19 cellular contexts compared by ENCODE assay signal in the genomic region with DNA sequence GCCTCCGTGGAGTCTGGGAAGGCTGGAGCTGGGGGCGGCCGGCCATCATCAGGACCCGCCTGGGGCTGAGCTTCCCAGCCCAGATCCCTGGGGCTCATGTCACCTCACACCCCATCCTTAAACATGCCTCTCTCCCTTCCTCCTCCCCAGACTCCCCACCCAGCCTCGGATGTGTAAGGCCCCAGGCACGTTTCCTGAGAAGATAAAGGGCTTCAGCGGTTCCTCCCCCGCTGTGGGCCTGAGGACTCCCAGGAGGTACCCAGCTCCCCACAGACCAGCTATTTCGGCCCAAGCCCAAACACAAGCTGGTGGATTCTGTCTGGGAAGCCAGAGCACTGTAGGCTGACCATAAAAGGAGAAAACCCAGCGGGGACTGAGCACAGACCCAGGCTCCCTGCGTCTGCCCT. TPM values are rescaled to one million over a fixed set of nuclear protein-coding genes. Genes with fewer than 3 reads are reported as not detected.
DNase-seq lines count a peak whose midpoint lies in the region; ATAC-seq and TF ChIP-seq lines count a peak whose summit lies in the region.
"Had no signal": no experiment of that assay in that cellular context is flagged by ENCODE, and none has a peak within 500 bp of the region (broad histone marks: within the 10 kb centered on the region; RNA-seq: fewer than 3 reads in every experiment).

No MANE protein-coding gene starts in this region.

- no peak overlapping the region for H4K5ac ChIP-seq in H9 (ENCODE audit: insufficient read length, low read depth, low read length)

- peaks cover 0 to 30% of the 10 kb centered on the region in 2 donors for H3K36me3 ChIP-seq in gastroesophageal sphincter
- H3K36me3 ChIP-seq in rectal smooth muscle tissue (ENCODE audit: control insufficient read depth, insufficient read depth, low read length), result no peaks in the 10 kb centered on the region

- H3K23me2 ChIP-seq in H9 (ENCODE audit: insufficient read length, low read depth, low read length, poor library complexity, severe bottlenecking), result no peaks in the 10 kb centered on the region

- no peak overlapping the region for H3K4ac ChIP-seq in H9 (ENCODE audit: low read depth, low read length)

- H3K27ac Mint-ChIP-seq in H9, result no peak overlapping the region
- no peak overlapping the region for H3K27ac Mint-ChIP-seq in T-helper 2 cell treated with Interferon-gamma antibody and Interleukin-4, amounts not matched to agents 5 μg/mL and 100 μg/mL, for 36 hours
- H3K27ac Mint-ChIP-seq: activated B cell treated with CpG ODN at 0.5 μM for 24 hours, B cell, immature natural killer cell, progenitor cell of endocrine pancreas, type B pancreatic cell had no signal

- ATAC-seq in gastroesophageal sphincter (peak; percentile 53), GM21723 (IDR thresholded peaks at IDR 0.05; ENCODE audit: unreplicated experiment) (no peak), GM18505 (IDR thresholded peaks at IDR 0.05; ENCODE audit: unreplicated experiment) (no peak)
- ATAC-seq: activated naive CD4-positive, alpha-beta T cell treated with anti-CD3 and anti-CD28 coated beads, Interleukin-2, amount 50 U/mL, for 72 hours; PC-3 had no signal

- no CpG with 5 or more reads among the region's 11 CpGs for WGBS in H9 (ENCODE audit: extremely low coverage, insufficient read length, low lambda C conversion rate)
- WGBS in gastroesophageal sphincter (ENCODE audit: low coverage in 1 of 2), 2 donors, result no CpG with 5 or more reads among the region's 11 CpGs

- H3K4me3 ChIP-seq in gastroesophageal sphincter (peak overlapping the region in 1 of 2 donors; percentile 5), rectal smooth muscle tissue (ENCODE audit: low read length) (no peak overlapping the region)
- H3K4me3 ChIP-seq: GM12878 had no signal

- no peak overlapping the region for H2AK5ac ChIP-seq in H9 (ENCODE audit: insufficient read length, low read length)

- H3K18ac ChIP-seq in H9 (ENCODE audit: insufficient read length, low read depth, low read length), result no peak overlapping the region

- no peaks in the 10 kb centered on the region for H3K4me1 ChIP-seq in H9 (ENCODE audit: insufficient read depth, low read length)
- H3K4me1 ChIP-seq in gastroesophageal sphincter, result peaks cover 14 to 98% (median 26%) of the 10 kb centered on the region in 3 donors
- peaks cover 44% of the 10 kb centered on the region for H3K4me1 ChIP-seq in rectal smooth muscle tissue (ENCODE audit: control insufficient read depth, insufficient read depth, low read length)

- H3K27me3 Mint-ChIP-seq in H9 (ENCODE audit: low read depth), result no peaks in the 10 kb centered on the region
- H3K27me3 Mint-ChIP-seq in T-helper 2 cell treated with Interferon-gamma antibody and Interleukin-4, amounts not matched to agents 5 μg/mL and 100 μg/mL, for 36 hours (ENCODE audit: low read depth), result peaks cover 7% of the 10 kb centered on the region

- no peaks in the 10 kb centered on the region for H4K20me1 ChIP-seq in H9 (ENCODE audit: control insufficient read depth, insufficient read depth, insufficient read length)

- H3K27ac ChIP-seq in H9 (ENCODE audit: insufficient read length, low read depth, low read length) (no peak overlapping the region), gastroesophageal sphincter (peak overlapping the region; percentile 36 to 92 (median 86)), rectal smooth muscle tissue (ENCODE audit: low read depth, low read length) (peak overlapping the region; percentile 85)

- H3K9me3 ChIP-seq in H9 (ENCODE audit: control insufficient read depth, low read depth, low read length), result no peaks in the 10 kb centered on the region
- H3K9me3 ChIP-seq in gastroesophageal sphincter, result no peaks in the 10 kb centered on the region

- H2BK5ac ChIP-seq in H9 (ENCODE audit: insufficient read length, low read length), result no peak overlapping the region

- H3K4me1 Mint-ChIP-seq in H9, result peaks cover 15 to 22% of the 10 kb centered on the region in 2 experiments
- no peaks in the 10 kb centered on the region for H3K4me1 Mint-ChIP-seq in T-helper 2 cell treated with Interferon-gamma antibody and Interleukin-4, amounts not matched to agents 5 μg/mL and 100 μg/mL, for 36 hours (ENCODE audit: low read depth)
- H3K4me1 Mint-ChIP-seq: activated B cell treated with CpG ODN at 0.5 μM for 24 hours, B cell, immature natural killer cell had no signal

- no peak overlapping the region for H4K91ac ChIP-seq in H9 (ENCODE audit: insufficient read length, low read depth, low read length)

- H3K9ac ChIP-seq in H9 (ENCODE audit: extremely low read depth, insufficient read length, low read length), result no peak overlapping the region
- H3K9ac ChIP-seq in rectal smooth muscle tissue (ENCODE audit: low read length), result no peak overlapping the region

- H2BK12ac ChIP-seq in H9 (ENCODE audit: insufficient read length, low read depth, low read length), result no peak overlapping the region

- H3K27me3 ChIP-seq in H9 (ENCODE audit: insufficient read depth, low read length) (no peaks in the 10 kb centered on the region), gastroesophageal sphincter (no peaks in the 10 kb centered on the region), rectal smooth muscle tissue (ENCODE audit: control insufficient read depth, insufficient read depth, low read length) (no peaks in the 10 kb centered on the region)

- no peak overlapping the region for H2AFZ ChIP-seq in H9 (ENCODE audit: low read length)

- DNase-seq in H9, result peak; percentile 35
- DNase-seq in amniotic epithelial cell (ENCODE audit: low read depth), result peak; percentile 53
- DNase-seq in T-helper 2 cell treated with Interferon-gamma antibody and Interleukin-4, amounts not matched to agents 5 μg/mL and 100 μg/mL, for 36 hours (ENCODE audit: low spot score), result no peak
- no peak for DNase-seq in NCI-H1048 (lab: John Stamatoyannopoulos, UW)
- DNase-seq: activated B cell treated with CpG ODN at 0.5 μM for 24 hours, immature natural killer cell, KG1, midbrain, NCI-H510A, PC-3 had no signal

- H3K56ac ChIP-seq in H9 (ENCODE audit: insufficient read length, low read depth, low read length), result no peak overlapping the region

- H4K8ac ChIP-seq in H9 (replicated peaks; ENCODE audit: insufficient read length, low read depth, low read length), result no peak overlapping the region

- peak in 1 of 2 donors; percentile 10 for TF ChIP-seq POLR2A in gastroesophageal sphincter (IDR thresholded peaks at IDR 0.05)
- no peak for TF ChIP-seq POLR2A in GM18505 (IDR thresholded peaks at IDR 0.05; ENCODE audit: borderline replicate concordance, extremely low read depth, insufficient read depth, insufficient read length)

- no peak overlapping the region for H2BK120ac ChIP-seq in H9 (ENCODE audit: low read depth, low read length, poor library complexity, severe bottlenecking)

- no peaks in the 10 kb centered on the region for H3K79me1 ChIP-seq in H9 (ENCODE audit: insufficient read depth, low read depth, low read length, poor library complexity, severe bottlenecking)

- H3K79me2 ChIP-seq in H9 (ENCODE audit: insufficient read depth, low read length), result no peaks in the 10 kb centered on the region

- H3K9me3 Mint-ChIP-seq in H9, result no peaks in the 10 kb centered on the region; a peak in 2 of 5 replicates
- H3K9me3 Mint-ChIP-seq in T-helper 2 cell treated with Interferon-gamma antibody and Interleukin-4, amounts not matched to agents 5 μg/mL and 100 μg/mL, for 36 hours, result no peaks in the 10 kb centered on the region
- H3K9me3 Mint-ChIP-seq: activated naive CD4-positive, alpha-beta T cell treated with anti-CD3 and anti-CD28 coated beads, Interleukin-2, amount 50 U/mL, for 72 hours; immature natural killer cell; type B pancreatic cell had no signal

- TF ChIP-seq CTCF in H9 (conservative IDR thresholded peaks at IDR 0.05), result no peak
- TF ChIP-seq CTCF in gastroesophageal sphincter (IDR thresholded peaks at IDR 0.05), result no peak

- no peak overlapping the region for H3K4me2 ChIP-seq in H9 (ENCODE audit: insufficient read depth, insufficient read length, low read length)

- TF ChIP-seq EP300 in gastroesophageal sphincter (IDR thresholded peaks at IDR 0.05), result no peak

- no peak overlapping the region for H2BK15ac ChIP-seq in H9 (ENCODE audit: low read depth, low read length)

- H3T11ph ChIP-seq in H9 (ENCODE audit: low read length), result no peak overlapping the region

- no peak overlapping the region for H3K23ac ChIP-seq in H9 (ENCODE audit: insufficient read length, low read depth, low read length)

- peak overlapping the region; percentile 16; the same call in 1 of the 2 replicates for H3K14ac ChIP-seq in H9 (ENCODE audit: insufficient read depth, low read length)

- H2BK20ac ChIP-seq in H9 (ENCODE audit: low read depth, low read length, poor library complexity, severe bottlenecking), result no peak overlapping the region

- H3K36me3 Mint-ChIP-seq in H9 (ENCODE audit: insufficient read depth in 1 of 3, low read depth in 3 of 3), result no peaks in the 10 kb centered on the region
- no peaks in the 10 kb centered on the region for H3K36me3 Mint-ChIP-seq in T-helper 2 cell treated with Interferon-gamma antibody and Interleukin-4, amounts not matched to agents 5 μg/mL and 100 μg/mL, for 36 hours (ENCODE audit: low read depth)
- H3K36me3 Mint-ChIP-seq: activated naive CD4-positive, alpha-beta T cell treated with anti-CD3 and anti-CD28 coated beads, Interleukin-2, amount 50 U/mL, for 72 hours; immature natural killer cell; type B pancreatic cell had no signal

- no peak overlapping the region for H3K4me3 Mint-ChIP-seq in H9
- H3K4me3 Mint-ChIP-seq in T-helper 2 cell treated with Interferon-gamma antibody and Interleukin-4, amounts not matched to agents 5 μg/mL and 100 μg/mL, for 36 hours, result no peak overlapping the region
- H3K4me3 Mint-ChIP-seq: activated B cell treated with CpG ODN at 0.5 μM for 24 hours, B cell, immature natural killer cell, type B pancreatic cell had no signal

RNA-seq across cellular contexts. Expression of gene MYH11, which starts 49.2 kb away (rescaled TPM):
- 0.42 and 0.88 TPM in 2 replicates for total RNA-seq in H9 (2021)
- total RNA-seq in gastroesophageal sphincter, result over 10,000 TPM in 3 of 4 donors, 1,000 to 10,000 TPM in 1; 7,231 to 23,237 (median 11,307) TPM
- total RNA-seq: PC-3 had no signal

Comparison
In these comparisons a context has a peak if more than half of its experiments do, and no peak if none do; other contexts are left out.
1. DNase-seq: peak in H9 (single experiment) and amniotic epithelial cell (single experiment); none in T-helper 2 cell treated with Interferon-gamma antibody and Interleukin-4, amounts not matched to agents 5 μg/mL and 100 μg/mL, for 36 hours (single experiment) and NCI-H1048 (single experiment).
2. RNA of gene MYH11, which starts 49.2 kb away (total RNA-seq): 7,231 to 23,237 TPM in gastroesophageal sphincter; 0.42 to 0.88 TPM in H9; every median in the first group is over 1,000 times any median in the second.